Comparison of ENCODE assay signal across 26 cellular contexts in genomic region chr11:46057489-46057888, GRCh38.
"Had no signal": no experiment of that assay in that cellular context is flagged by ENCODE, and none has a peak within 500 bp of the region (broad histone marks: within the 10 kb centered on the region; RNA-seq: fewer than 3 reads in every experiment).

No MANE protein-coding gene starts in this region.

- DNase-seq: activated CD4-positive, alpha-beta T cell treated with anti-CD3 and anti-CD28 coated beads, Interleukin-2, amount 50 U/mL, for 4 hours; activated CD8-positive, alpha-beta memory T cell treated with anti-CD3 and anti-CD28 coated beads, Interleukin-2, amount 50 U/mL, for 4 hours; activated T-cell treated with anti-CD3 and anti-CD28 coated beads, Interleukin-2, amount 50 U/mL, for 1 hour; cortex of kidney; effector memory CD8-positive, alpha-beta T cell; erythroblast; gastrocnemius medialis; glutamatergic neuron; kidney; midbrain; naive thymus-derived CD4-positive, alpha-beta T cell; nucleus accumbens; pancreas; retina; stimulated activated CD4-positive, alpha-beta T cell treated with anti-CD3 and anti-CD28 coated beads, Interleukin-4, amount 100 ng/mL, for 24 hours; SW 1271; testis; transverse colon had no signal

- H3K4me3 Mint-ChIP-seq: activated naive CD8-positive, alpha-beta T cell; brain; effector memory CD8-positive, alpha-beta T cell; memory B cell; naive thymus-derived CD4-positive, alpha-beta T cell; neural crest cell; stimulated activated effector memory CD8-positive, alpha-beta T cell treated with anti-CD3 and anti-CD28 coated beads, Interleukin-12 subunit alpha, Interleukin-12 subunit beta, amount 100 ng/mL, for 72 hours; T-helper 1 cell treated with Interleukin-12 subunit alpha and Interleukin-12 subunit beta and Interleukin-4 antibody, amounts not matched to agents 30 μg/mL and 1 μg/mL, for 36 hours had no signal

- H3K9me3 Mint-ChIP-seq: activated T-helper 2 cell treated with anti-CD3 and anti-CD28 coated beads, Interferon-gamma antibody, Interleukin-2, Interleukin-4, amounts not matched to agents 10 μg/mL and 5 μg/mL and 100 μg/mL, durations not matched to agents 14 hours and 24 hours and 36 hours; effector memory CD8-positive, alpha-beta T cell; memory B cell; naive thymus-derived CD4-positive, alpha-beta T cell; neural crest cell; stimulated activated effector memory CD8-positive, alpha-beta T cell treated with anti-CD3 and anti-CD28 coated beads, Interleukin-12 subunit alpha, Interleukin-12 subunit beta, amount 100 ng/mL, for 72 hours; T-helper 1 cell treated with Interleukin-12 subunit alpha and Interleukin-12 subunit beta and Interleukin-4 antibody, amounts not matched to agents 30 μg/mL and 1 μg/mL, for 36 hours had no signal

- H3K27ac Mint-ChIP-seq: activated naive CD8-positive, alpha-beta T cell; effector memory CD8-positive, alpha-beta T cell; memory B cell; naive thymus-derived CD4-positive, alpha-beta T cell; stimulated activated effector memory CD8-positive, alpha-beta T cell treated with anti-CD3 and anti-CD28 coated beads, Interleukin-12 subunit alpha, Interleukin-12 subunit beta, amount 100 ng/mL, for 72 hours; T-helper 1 cell treated with Interleukin-12 subunit alpha and Interleukin-12 subunit beta and Interleukin-4 antibody, amounts not matched to agents 30 μg/mL and 1 μg/mL, for 36 hours had no signal

- ATAC-seq: effector memory CD8-positive, alpha-beta T cell; gastrocnemius medialis; naive thymus-derived CD4-positive, alpha-beta T cell; pancreas; sciatic nerve; stimulated activated effector memory CD8-positive, alpha-beta T cell treated with anti-CD3 and anti-CD28 coated beads, Interleukin-12 subunit alpha, Interleukin-12 subunit beta, amount 100 ng/mL, for 72 hours had no signal

- FAIRE-seq: pancreas had no signal

- H3K27me3 Mint-ChIP-seq: activated naive CD8-positive, alpha-beta T cell; brain; effector memory CD8-positive, alpha-beta T cell; memory B cell; naive thymus-derived CD4-positive, alpha-beta T cell had no signal
